ENCODE assay signal across 14 cellular contexts in the genomic region with DNA sequence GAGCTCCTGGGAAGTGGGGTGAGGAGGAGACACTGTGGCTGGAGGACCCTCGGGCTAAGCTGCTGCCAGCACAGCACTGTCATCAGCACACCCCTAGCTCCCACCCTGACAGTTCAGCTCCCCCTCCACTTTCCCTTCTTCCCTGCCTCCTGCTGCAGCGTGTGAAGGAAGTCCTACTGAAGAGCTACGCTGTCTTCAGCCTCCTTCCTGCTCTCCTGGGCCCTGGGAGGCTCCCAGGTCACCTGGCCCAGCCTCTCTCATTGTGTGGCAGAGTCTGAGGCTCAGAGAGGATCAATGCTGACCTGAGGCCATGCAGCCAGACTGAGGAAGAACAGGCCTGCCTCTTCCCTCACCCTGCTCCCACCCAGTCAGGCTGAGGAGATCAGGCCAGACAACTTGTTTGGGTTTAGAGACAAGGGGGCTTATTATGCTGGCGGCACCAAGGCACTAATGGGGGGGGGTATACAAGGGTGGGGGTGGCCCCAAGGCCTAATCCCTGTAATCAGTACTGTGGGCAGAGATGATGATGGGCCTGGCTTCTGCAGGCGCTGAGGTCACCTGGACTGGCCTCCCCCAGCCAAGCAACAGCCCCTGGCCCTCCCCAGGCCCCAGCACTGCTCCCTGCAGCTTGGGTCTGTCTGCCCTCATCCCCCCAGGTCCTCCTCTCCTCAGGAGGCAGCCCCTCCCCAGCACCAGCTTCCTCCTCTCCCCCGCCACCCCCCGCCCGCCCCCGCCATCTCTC. TPM values are rescaled to one million over a fixed set of nuclear protein-coding genes. Genes with fewer than 3 reads are reported as not detected.
DNase-seq lines count a peak whose midpoint lies in the region; ATAC-seq and TF ChIP-seq lines count a peak whose summit lies in the region.
"Had no signal": no experiment of that assay in that cellular context is flagged by ENCODE, and none has a peak within 500 bp of the region (broad histone marks: within the 10 kb centered on the region; RNA-seq: fewer than 3 reads in every experiment).

No MANE protein-coding gene starts in this region.

- H3K4me3 ChIP-seq in PC-3 (ENCODE audit: low read length) (no peak overlapping the region), esophagus muscularis mucosa (no peak overlapping the region), tibial artery (no peak overlapping the region)
- no peak overlapping the region for H3K4me3 ChIP-seq in naive thymus-derived CD4-positive, alpha-beta T cell (ENCODE audit: low read length)

- 61% methylated on average over 7 of the region's 9 CpGs for WGBS in esophagus muscularis mucosa

- no peaks in the 10 kb centered on the region for H3K9me3 ChIP-seq in PC-3 (ENCODE audit: low read length)
- no peaks in the 10 kb centered on the region for H3K9me3 ChIP-seq in esophagus muscularis mucosa
- H3K9me3 ChIP-seq in tibial artery, result no peaks in the 10 kb centered on the region
- H3K9me3 ChIP-seq in naive thymus-derived CD4-positive, alpha-beta T cell (ENCODE audit: control insufficient read depth in 2 of 3, low read length in 3 of 3), result no peaks in the 10 kb centered on the region

- peak overlapping the region; percentile 93 to 99 (median 99) for H3K27ac Mint-ChIP-seq in nephron
- H3K27ac Mint-ChIP-seq in naive thymus-derived CD4-positive, alpha-beta T cell, result no peak overlapping the region
- H3K27ac Mint-ChIP-seq: activated naive CD4-positive, alpha-beta T cell treated with anti-CD3 and anti-CD28 coated beads, Interleukin-2, amount 50 U/mL, for 72 hours had no signal

- peak; percentile 19 for ATAC-seq in PC-3
- ATAC-seq in GM18867 (IDR thresholded peaks at IDR 0.05; ENCODE audit: unreplicated experiment), result no peak
- no peak for ATAC-seq in naive thymus-derived CD4-positive, alpha-beta T cell
- ATAC-seq: activated naive CD4-positive, alpha-beta T cell treated with anti-CD3 and anti-CD28 coated beads, Interleukin-2, amount 50 U/mL, for 72 hours; left colon had no signal

- H3K27ac ChIP-seq in PC-3 (ENCODE audit: low read length) (no peak overlapping the region), esophagus muscularis mucosa (replicated peaks in 1 of 4) (peak overlapping the region; percentile 78 to 85 (median 82)), tibial artery (peak overlapping the region; percentile 69 to 77)
- no peak overlapping the region for H3K27ac ChIP-seq in naive thymus-derived CD4-positive, alpha-beta T cell (ENCODE audit: low read depth, low read length)

- H3K9me3 Mint-ChIP-seq in nephron, result no peaks in the 10 kb centered on the region
- no peaks in the 10 kb centered on the region for H3K9me3 Mint-ChIP-seq in naive thymus-derived CD4-positive, alpha-beta T cell
- H3K9me3 Mint-ChIP-seq: activated naive CD4-positive, alpha-beta T cell treated with anti-CD3 and anti-CD28 coated beads, Interleukin-2, amount 50 U/mL, for 72 hours; stimulated activated naive CD8-positive, alpha-beta T cell treated with anti-CD3 and anti-CD28 coated beads, Interleukin-15, amount 100 ng/mL, for 72 hours had no signal

- no peaks in the 10 kb centered on the region for H3F3A ChIP-seq in PC-3 (ENCODE audit: low read length, unreplicated experiment)

- H3K9ac ChIP-seq in PC-3 (ENCODE audit: low read length), result no peak overlapping the region

- no peaks in the 10 kb centered on the region for H3K9me2 ChIP-seq in PC-3 (replicated peaks; ENCODE audit: low read length)

- no peaks in the 10 kb centered on the region for H3K36me3 ChIP-seq in PC-3 (ENCODE audit: low read depth, low read length)
- H3K36me3 ChIP-seq in esophagus muscularis mucosa, result peaks cover 0 to 30% (median 11%) of the 10 kb centered on the region in 4 donors
- H3K36me3 ChIP-seq in tibial artery, result peaks cover 0 to 11% (median 0%) of the 10 kb centered on the region in 3 donors
- H3K36me3 ChIP-seq in naive thymus-derived CD4-positive, alpha-beta T cell (ENCODE audit: control insufficient read depth in 2 of 3, insufficient read depth in 3 of 3, low read length in 3 of 3), result no peaks in the 10 kb centered on the region

- TF ChIP-seq CTCF in PC-3 (conservative IDR thresholded peaks at IDR 0.05; ENCODE audit: low read depth, low read length) (no peak), esophagus muscularis mucosa (IDR thresholded peaks at IDR 0.05) (no peak), nephron (IDR thresholded peaks at IDR 0.05; ENCODE audit: unreplicated experiment in 3 of 3) (no peak), tibial artery (IDR thresholded peaks at IDR 0.05) (no peak)

- H3K36me3 Mint-ChIP-seq in nephron (ENCODE audit: low read depth), result peaks cover 23% of the 10 kb centered on the region
- no peaks in the 10 kb centered on the region for H3K36me3 Mint-ChIP-seq in naive thymus-derived CD4-positive, alpha-beta T cell
- H3K36me3 Mint-ChIP-seq: activated naive CD4-positive, alpha-beta T cell treated with anti-CD3 and anti-CD28 coated beads, Interleukin-2, amount 50 U/mL, for 72 hours had no signal

- no peaks in the 10 kb centered on the region for H3K79me2 ChIP-seq in PC-3 (ENCODE audit: low read length)

- no peak overlapping the region for H3K4me2 ChIP-seq in PC-3 (ENCODE audit: low read length)

- POLR2A ChIA-PET in PC-3 (lab: Charles Lee; ENCODE audit: unreplicated experiment), result no interaction called here
- POLR2A ChIA-PET in naive thymus-derived CD4-positive, alpha-beta T cell (lab: Charles Lee), result no interaction called here

- peaks cover 85% of the 10 kb centered on the region for H3K4me1 Mint-ChIP-seq in nephron
- H3K4me1 Mint-ChIP-seq in naive thymus-derived CD4-positive, alpha-beta T cell, result peaks cover 0 to 16% (median 0%) of the 10 kb centered on the region in 7 donors

- TF ChIP-seq EP300 in esophagus muscularis mucosa (IDR thresholded peaks at IDR 0.05), result no peak

- CTCF ChIA-PET in PC-3 (lab: Charles Lee), result interaction anchor here (0.5 kb wide), 1 partner anchor 43 kb away, joined by 3 read pairs; no protein-coding TSS in a partner anchor
- CTCF ChIA-PET in naive thymus-derived CD4-positive, alpha-beta T cell (lab: Charles Lee), result interaction anchor here (0.6 to 1.3 kb wide), 2 partner anchors 22 to 37 kb away, joined by 3 read pairs; partner anchors contain the start of gene CRABP2

- peaks cover 5% of the 10 kb centered on the region for H3K27me3 Mint-ChIP-seq in nephron (ENCODE audit: low read depth)
- H3K27me3 Mint-ChIP-seq in naive thymus-derived CD4-positive, alpha-beta T cell, result peaks cover 2 to 44% (median 7%) of the 10 kb centered on the region in 5 donors

- no TSS peak for BruUV-seq in PC-3 (replicated peaks; lab: Mats Ljungman, UMichigan)

- intact Hi-C loops in PC-3 (cut with micrococcal nuclease) (no loop called here), esophagus muscularis mucosa (cut with DNase I) (no loop called here), tibial artery (cut with DNase I; ENCODE audit: low total_unique reads) (no loop called here)
- intact Hi-C loops in naive thymus-derived CD4-positive, alpha-beta T cell (cut with micrococcal nuclease), result no loop called here

- H4K20me1 ChIP-seq in PC-3 (ENCODE audit: low read length), result no peaks in the 10 kb centered on the region

- peak overlapping the region in 2 of 3 experiments; percentile 54 to 59 for H3K4me3 Mint-ChIP-seq in nephron
- no peak overlapping the region for H3K4me3 Mint-ChIP-seq in naive thymus-derived CD4-positive, alpha-beta T cell
- H3K4me3 Mint-ChIP-seq: stimulated activated naive CD8-positive, alpha-beta T cell treated with anti-CD3 and anti-CD28 coated beads, Interleukin-15, amount 100 ng/mL, for 72 hours had no signal

- H3K27me3 ChIP-seq in PC-3 (ENCODE audit: low read length) (no peaks in the 10 kb centered on the region), esophagus muscularis mucosa (no peaks in the 10 kb centered on the region), tibial artery (no peaks in the 10 kb centered on the region)
- H3K27me3 ChIP-seq in naive thymus-derived CD4-positive, alpha-beta T cell (ENCODE audit: control insufficient read depth in 2 of 2, insufficient read depth in 2 of 2, low read length in 2 of 2), result no peaks in the 10 kb centered on the region

- DNase-seq in PC-3 (no peak), esophagus muscularis mucosa (ENCODE audit: extremely low spot score) (no peak), tibial artery (no peak), T-helper 2 cell (no peak)
- no peak for DNase-seq in activated CD4-positive, alpha-beta T cell treated with anti-CD3 and anti-CD28 coated beads, Interleukin-2, amount 50 U/mL, for 48 hours
- no peak for DNase-seq in naive thymus-derived CD4-positive, alpha-beta T cell
- DNase-seq: activated CD4-positive, alpha-beta T cell treated with anti-CD3 and anti-CD28 coated beads for 48 hours; Calu3; left colon; NCI-H2029 treated with DMSO at 0.1 percent for 48 hours; stimulated activated naive CD8-positive, alpha-beta T cell treated with anti-CD3 and anti-CD28 coated beads, Interleukin-15, amount 100 ng/mL, for 72 hours had no signal

- H3K4me1 ChIP-seq in PC-3 (ENCODE audit: insufficient read depth, low read length) (peaks cover 4% of the 10 kb centered on the region; the same call in 1 of the 2 replicates), esophagus muscularis mucosa (peaks cover 80 to 86% (median 83%) of the 10 kb centered on the region in 4 donors), tibial artery (peaks cover 0 to 60% (median 48%) of the 10 kb centered on the region in 4 donors)
- no peaks in the 10 kb centered on the region for H3K4me1 ChIP-seq in naive thymus-derived CD4-positive, alpha-beta T cell (ENCODE audit: control insufficient read depth in 2 of 2, insufficient read depth in 2 of 2, low read length in 2 of 2)

- no peak for TF ChIP-seq POLR2A in esophagus muscularis mucosa (IDR thresholded peaks at IDR 0.05; ENCODE audit: low read depth)

- no peak overlapping the region for H2AFZ ChIP-seq in PC-3 (ENCODE audit: low read length)

RNA-seq across cellular contexts. Expression of gene NES, which starts 9.1 kb away (rescaled TPM):
- 58.2 and 70.0 TPM in 2 replicates for total RNA-seq in PC-3 (2014; rRNA removed)
- 10 to 100 TPM; 16.6 to 37.4 (median 32.5) TPM for total RNA-seq in esophagus muscularis mucosa
- total RNA-seq in naive thymus-derived CD4-positive, alpha-beta T cell, result under 1 TPM in 1 of 5 experiments, not detected in 4; 0.05 TPM
- polyA plus RNA-seq in naive thymus-derived CD4-positive, alpha-beta T cell, result not detected
- total RNA-seq: activated naive CD4-positive, alpha-beta T cell treated with anti-CD3 and anti-CD28 coated beads, Interleukin-2, amount 50 U/mL, for 72 hours had no signal

RNA-seq across cellular contexts. Expression of gene BCAN, which starts 26.2 kb away (rescaled TPM):
- not detected in 2 replicates for total RNA-seq in PC-3 (2014; rRNA removed)
- total RNA-seq in esophagus muscularis mucosa, result 1 to 10 TPM in 1 of 4 donors, under 1 TPM in 2, not detected in 1; 0.45 to 1.0 (median 0.99) TPM
- total RNA-seq in naive thymus-derived CD4-positive, alpha-beta T cell, result not detected
- not detected for polyA plus RNA-seq in naive thymus-derived CD4-positive, alpha-beta T cell
- total RNA-seq: activated naive CD4-positive, alpha-beta T cell treated with anti-CD3 and anti-CD28 coated beads, Interleukin-2, amount 50 U/mL, for 72 hours; Calu3; left colon had no signal

RNA-seq across cellular contexts. Expression of gene CRABP2, which starts 37.2 kb away (rescaled TPM):
- 120 and 150 TPM in 2 replicates for total RNA-seq in PC-3 (2014; rRNA removed)
- total RNA-seq in esophagus muscularis mucosa, result 1 to 10 TPM; 1.2 to 6.4 (median 2.7) TPM
- 1 to 10 TPM in 4 of 5 experiments, under 1 TPM in 1; 0.38 to 2.5 (median 1.4) TPM for total RNA-seq in naive thymus-derived CD4-positive, alpha-beta T cell
- polyA plus RNA-seq in naive thymus-derived CD4-positive, alpha-beta T cell, result 1 to 10 TPM in 1 of 2 donors, under 1 TPM in 1; 0.40 to 1.1 TPM

RNA-seq across cellular contexts. Expression of gene HAPLN2, which starts 48.9 kb away (rescaled TPM):
- 1.1 TPM in 1 of 2 replicates, not detected in the other for total RNA-seq in PC-3 (2014; rRNA removed)
- total RNA-seq in esophagus muscularis mucosa, result 1 to 10 TPM in 3 of 4 donors, under 1 TPM in 1; 0.83 to 5.1 (median 2.2) TPM
- not detected for total RNA-seq in naive thymus-derived CD4-positive, alpha-beta T cell
- polyA plus RNA-seq in naive thymus-derived CD4-positive, alpha-beta T cell, result not detected
- total RNA-seq: Calu3, left colon had no signal

Comparison
In these comparisons a context has a peak if more than half of its experiments do, and no peak if none do; other contexts are left out.
1. H3K27ac ChIP-seq: peak in esophagus muscularis mucosa (4 of 4) and tibial artery (2 of 2); none in PC-3 (single experiment) and naive thymus-derived CD4-positive, alpha-beta T cell (single experiment).
2. H3K27ac Mint-ChIP-seq: peak in nephron (3 of 3); none in naive thymus-derived CD4-positive, alpha-beta T cell (0 of 9).
3. H3K4me3 Mint-ChIP-seq: peak in nephron (2 of 3); none in naive thymus-derived CD4-positive, alpha-beta T cell (0 of 10).
4. RNA of gene NES, which starts 9.1 kb away (total RNA-seq): 58.2 to 70.0 TPM in PC-3 and 16.6 to 37.4 TPM in esophagus muscularis mucosa; 0.05 TPM in naive thymus-derived CD4-positive, alpha-beta T cell; every median in the first group is over 10 times any median in the second.
5. RNA of gene CRABP2, which starts 37.2 kb away (total RNA-seq): 120 to 150 TPM in PC-3; 1.2 to 6.4 TPM in esophagus muscularis mucosa and 0.38 to 2.5 TPM in naive thymus-derived CD4-positive, alpha-beta T cell; every median in the first group is over 10 times any median in the second.